ENCODE assay signal across 24 cellular contexts in genomic region chr20:1929460-1929859, GRCh38.
"Had no signal": no experiment of that assay in that cellular context is flagged by ENCODE, and none has a peak within 500 bp of the region (broad histone marks: within the 10 kb centered on the region; RNA-seq: fewer than 3 reads in every experiment).

No MANE protein-coding gene starts in this region.

- DNase-seq: dermis blood vessel endothelial cell; effector CD4-positive, alpha-beta T cell; endodermal cell; foreskin melanocyte; heart right ventricle; hypothalamus; immature natural killer cell; left ventricle myocardium inferior; lower lobe of right lung; midbrain; occipital lobe; stimulated activated CD4-positive, alpha-beta T cell treated with anti-CD3 and anti-CD28 coated beads, Interleukin-4, amount 100 ng/mL, for 1 hour; stimulated activated CD8-positive, alpha-beta memory T cell treated with anti-CD3 and anti-CD28 coated beads, Interleukin-4, amount 100 ng/mL, for 48 hours; testis; upper lobe of right lung had no signal

- H3K9me3 Mint-ChIP-seq: endodermal cell; immature natural killer cell; memory B cell; natural killer cell treated with Interleukin-12 subunit alpha and Interleukin-12 subunit beta and Interleukin-15 and Interleukin-18, amount 100 ng/mL, for 72 hours; stimulated activated effector memory CD8-positive, alpha-beta T cell treated with anti-CD3 and anti-CD28 coated beads, Interleukin-12 subunit alpha, Interleukin-12 subunit beta, amount 100 ng/mL, for 72 hours; stimulated activated naive CD8-positive, alpha-beta T cell treated with anti-CD3 and anti-CD28 coated beads, Interleukin-15, Interleukin-2, amounts not matched to agents 100 ng/mL and 50 ng/mL, for 24 hours had no signal

- H3K4me1 Mint-ChIP-seq: immature natural killer cell; stimulated activated effector memory CD8-positive, alpha-beta T cell treated with anti-CD3 and anti-CD28 coated beads, Interleukin-12 subunit alpha, Interleukin-12 subunit beta, amount 100 ng/mL, for 72 hours had no signal

- H3K27me3 Mint-ChIP-seq: memory B cell had no signal

- H3K27me3 ChIP-seq: heart right ventricle, pancreas, right lobe of liver, testis, tibial nerve, vagina had no signal

- H3K36me3 Mint-ChIP-seq: immature natural killer cell; memory B cell; natural killer cell treated with Interleukin-12 subunit alpha and Interleukin-12 subunit beta and Interleukin-15 and Interleukin-18, amount 100 ng/mL, for 72 hours; stimulated activated effector memory CD8-positive, alpha-beta T cell treated with anti-CD3 and anti-CD28 coated beads, Interleukin-12 subunit alpha, Interleukin-12 subunit beta, amount 100 ng/mL, for 72 hours had no signal

- H3K27ac Mint-ChIP-seq: memory B cell; natural killer cell treated with Interleukin-12 subunit alpha and Interleukin-12 subunit beta and Interleukin-15 and Interleukin-18, amount 100 ng/mL, for 72 hours; progenitor cell of endocrine pancreas; stimulated activated effector memory CD8-positive, alpha-beta T cell treated with anti-CD3 and anti-CD28 coated beads, Interleukin-12 subunit alpha, Interleukin-12 subunit beta, amount 100 ng/mL, for 72 hours; stimulated activated naive CD8-positive, alpha-beta T cell treated with anti-CD3 and anti-CD28 coated beads, Interleukin-15, Interleukin-2, amounts not matched to agents 100 ng/mL and 50 ng/mL, for 24 hours had no signal

- ATAC-seq: lower lobe of right lung; natural killer cell treated with Interleukin-12 subunit alpha and Interleukin-12 subunit beta and Interleukin-15 and Interleukin-18, amount 100 ng/mL, for 72 hours; pancreas; stimulated activated effector memory CD8-positive, alpha-beta T cell treated with anti-CD3 and anti-CD28 coated beads, Interleukin-12 subunit alpha, Interleukin-12 subunit beta, amount 100 ng/mL, for 72 hours; upper lobe of right lung had no signal

- H3K36me3 ChIP-seq: pancreas had no signal

- H3K4me1 ChIP-seq: pancreas, testis had no signal

- H3K27ac ChIP-seq: heart right ventricle, left ventricle myocardium inferior, lower lobe of right lung, pancreas, right lobe of liver, testis, tibial nerve, upper lobe of right lung, vagina had no signal

- H3K4me3 Mint-ChIP-seq: endodermal cell; immature natural killer cell; memory B cell; natural killer cell treated with Interleukin-12 subunit alpha and Interleukin-12 subunit beta and Interleukin-15 and Interleukin-18, amount 100 ng/mL, for 72 hours; stimulated activated effector memory CD8-positive, alpha-beta T cell treated with anti-CD3 and anti-CD28 coated beads, Interleukin-12 subunit alpha, Interleukin-12 subunit beta, amount 100 ng/mL, for 72 hours; stimulated activated naive CD8-positive, alpha-beta T cell treated with anti-CD3 and anti-CD28 coated beads, Interleukin-15, Interleukin-2, amounts not matched to agents 100 ng/mL and 50 ng/mL, for 24 hours had no signal

- H3K4me3 ChIP-seq: heart right ventricle, left ventricle myocardium inferior, lower lobe of right lung, pancreas, right lobe of liver, testis, tibial nerve, upper lobe of right lung, vagina had no signal

- H3K9me3 ChIP-seq: heart right ventricle, left ventricle myocardium inferior, lower lobe of right lung, pancreas, right lobe of liver, testis, tibial nerve, upper lobe of right lung, vagina had no signal
